Comparison of ENCODE assay signal across 8 cellular contexts in the genomic region with DNA sequence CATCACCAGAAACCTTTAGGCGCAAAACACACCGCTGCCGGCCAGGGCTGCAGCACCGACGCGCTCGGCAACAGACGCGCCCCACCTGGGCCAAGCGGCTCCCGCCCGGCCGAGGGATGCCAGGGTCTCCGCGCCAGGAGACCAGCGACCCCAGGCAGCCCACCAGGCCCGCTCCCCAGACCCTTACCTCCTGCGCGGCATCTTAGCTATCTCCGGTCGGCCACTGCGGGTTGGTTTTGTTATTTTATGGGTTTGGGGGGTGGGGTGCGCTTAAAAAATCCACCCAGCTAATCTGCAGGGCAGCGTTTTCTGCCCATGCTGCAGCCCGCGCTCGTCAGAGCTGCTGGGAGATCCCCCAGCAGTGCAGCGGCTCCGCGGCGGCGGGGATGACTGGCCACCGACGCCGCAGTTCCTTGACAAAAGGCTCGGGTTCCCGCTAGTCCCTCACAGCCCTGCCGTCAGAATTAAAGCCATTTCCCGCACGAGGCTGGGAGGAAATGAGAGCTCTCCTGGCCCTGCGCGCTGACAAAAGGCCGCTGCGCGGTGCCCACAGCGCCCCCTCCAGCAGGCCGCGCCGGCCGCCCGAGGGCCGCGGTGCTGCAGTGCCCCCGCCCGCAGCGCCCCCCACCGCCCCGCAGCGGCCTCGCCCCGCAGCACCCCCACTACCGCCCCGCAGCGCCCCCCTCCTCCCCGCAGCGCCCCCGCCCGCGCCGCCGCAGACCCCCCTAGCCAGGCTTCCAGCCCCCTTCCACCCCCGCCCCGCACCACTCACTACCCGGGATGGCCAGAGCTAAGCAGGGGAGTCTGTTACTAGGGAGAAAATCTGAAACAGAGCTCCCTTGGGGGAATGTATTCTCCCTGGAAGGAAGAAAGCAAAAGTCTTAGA. TPM values are rescaled to one million over a fixed set of nuclear protein-coding genes. Genes with fewer than 3 reads are reported as not detected.
A peak's percentile ranks its signal among the peaks of the same experiment; 100 is the strongest.
DNase-seq lines count a peak whose midpoint lies in the region; ATAC-seq lines count a peak whose summit lies in the region.

A gene with protein sequence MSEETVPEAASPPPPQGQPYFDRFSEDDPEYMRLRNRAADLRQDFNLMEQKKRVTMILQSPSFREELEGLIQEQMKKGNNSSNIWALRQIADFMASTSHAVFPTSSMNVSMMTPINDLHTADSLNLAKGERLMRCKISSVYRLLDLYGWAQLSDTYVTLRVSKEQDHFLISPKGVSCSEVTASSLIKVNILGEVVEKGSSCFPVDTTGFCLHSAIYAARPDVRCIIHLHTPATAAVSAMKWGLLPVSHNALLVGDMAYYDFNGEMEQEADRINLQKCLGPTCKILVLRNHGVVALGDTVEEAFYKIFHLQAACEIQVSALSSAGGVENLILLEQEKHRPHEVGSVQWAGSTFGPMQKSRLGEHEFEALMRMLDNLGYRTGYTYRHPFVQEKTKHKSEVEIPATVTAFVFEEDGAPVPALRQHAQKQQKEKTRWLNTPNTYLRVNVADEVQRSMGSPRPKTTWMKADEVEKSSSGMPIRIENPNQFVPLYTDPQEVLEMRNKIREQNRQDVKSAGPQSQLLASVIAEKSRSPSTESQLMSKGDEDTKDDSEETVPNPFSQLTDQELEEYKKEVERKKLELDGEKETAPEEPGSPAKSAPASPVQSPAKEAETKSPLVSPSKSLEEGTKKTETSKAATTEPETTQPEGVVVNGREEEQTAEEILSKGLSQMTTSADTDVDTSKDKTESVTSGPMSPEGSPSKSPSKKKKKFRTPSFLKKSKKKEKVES (minus strand): TSS at position 502 of the 886 bp plus-strand sequence. CDS start 61,792 bp downstream, outside the sequence.

- H3K27me3 Mint-ChIP-seq in stimulated activated naive B cell treated with anti-CD40 and anti-IgM and Interleukin-4, amounts not matched to agents 10 μg/mL and 1 μg/mL and 100 μg/mL, for 72 hours, result peaks cover 19 to 22% of the 10 kb centered on the region in 2 donors

- peak; percentile 78 for DNase-seq in ELF-1 (ENCODE audit: low read depth, low spot score)
- DNase-seq in NCI-H1105 treated with DMSO at 0.1 percent for 48 hours (lab: John Stamatoyannopoulos, UW), result peak; percentile 44
- DNase-seq in ecto neural progenitor cell (ENCODE audit: low spot score), result peak; percentile 87
- DNase-seq in mesendoderm, result peak; percentile 91
- peak; percentile 42 for DNase-seq in stimulated activated naive B cell treated with anti-CD40 and anti-IgM and Interleukin-4, amounts not matched to agents 10 μg/mL and 1 μg/mL and 100 μg/mL, for 72 hours

- peak; percentile 71 to 72 for ATAC-seq in activated CD4-positive, CD25-positive, alpha-beta regulatory T cell treated with anti-CD3 and anti-CD28 coated beads, Interleukin-2, amount 50 U/mL, for 24 hours
- ATAC-seq in stimulated activated naive B cell treated with anti-CD40 and anti-IgM and Interleukin-4, amounts not matched to agents 10 μg/mL and 1 μg/mL and 100 μg/mL, for 72 hours (replicated peaks), result peak; percentile 83 to 85
- ATAC-seq in HG03378 (IDR thresholded peaks at IDR 0.05; ENCODE audit: unreplicated experiment) (no peak), HG03520 (IDR thresholded peaks at IDR 0.05; ENCODE audit: unreplicated experiment) (no peak)

- H3K23ac ChIP-seq in mesendoderm (ENCODE audit: low read length), result peak within 1 kb of the TSS; percentile 26

- peak within 1 kb of the TSS; percentile 80 for H3K27ac ChIP-seq in mesendoderm (ENCODE audit: low read depth, low read length)

- H3K4me3 Mint-ChIP-seq in stimulated activated naive B cell treated with anti-CD40 and anti-IgM and Interleukin-4, amounts not matched to agents 10 μg/mL and 1 μg/mL and 100 μg/mL, for 72 hours, result peak within 1 kb of the TSS; percentile 92 to 93

- H4K8ac ChIP-seq in mesendoderm (ENCODE audit: low read depth, low read length), result peak within 1 kb of the TSS; percentile 83

- peak within 1 kb of the TSS; percentile 97 for H3K18ac ChIP-seq in mesendoderm (ENCODE audit: low read length)

- peak within 1 kb of the TSS; percentile 82 for H3K9ac ChIP-seq in mesendoderm (ENCODE audit: low read length)

- WGBS in mesendoderm (ENCODE audit: extremely low coverage, insufficient coverage, low lambda C conversion rate), result no CpG with 5 or more reads among the region's 74 CpGs

- H3K36me3 Mint-ChIP-seq in stimulated activated naive B cell treated with anti-CD40 and anti-IgM and Interleukin-4, amounts not matched to agents 10 μg/mL and 1 μg/mL and 100 μg/mL, for 72 hours, result no peaks in the 10 kb centered on the region

- H3K27ac Mint-ChIP-seq in stimulated activated naive B cell treated with anti-CD40 and anti-IgM and Interleukin-4, amounts not matched to agents 10 μg/mL and 1 μg/mL and 100 μg/mL, for 72 hours, result peak within 1 kb of the TSS; percentile 92

- no peak within 1 kb of the TSS for H2BK5ac ChIP-seq in mesendoderm (ENCODE audit: low read length)

- H3K9me3 Mint-ChIP-seq in stimulated activated naive B cell treated with anti-CD40 and anti-IgM and Interleukin-4, amounts not matched to agents 10 μg/mL and 1 μg/mL and 100 μg/mL, for 72 hours, result no peaks in the 10 kb centered on the region

- H3K4me1 Mint-ChIP-seq in stimulated activated naive B cell treated with anti-CD40 and anti-IgM and Interleukin-4, amounts not matched to agents 10 μg/mL and 1 μg/mL and 100 μg/mL, for 72 hours, result peaks cover 13 to 21% of the 10 kb centered on the region in 2 donors

- H3K79me2 ChIP-seq in mesendoderm (ENCODE audit: control insufficient read depth, insufficient read depth, low read length), result peaks cover 27% of the 10 kb centered on the region

- peaks cover 4% of the 10 kb centered on the region for H3K4me1 ChIP-seq in mesendoderm (ENCODE audit: control insufficient read depth, low read depth, low read length)

- peak within 1 kb of the TSS; percentile 75 for H3K4me2 ChIP-seq in mesendoderm (ENCODE audit: low read length)

- peaks cover 4% of the 10 kb centered on the region for H3K79me1 ChIP-seq in mesendoderm (ENCODE audit: low read length)

- peak within 1 kb of the TSS; percentile 77 for H3K4ac ChIP-seq in mesendoderm (ENCODE audit: low read depth, low read length)

- H3K4me3 ChIP-seq in mesendoderm (ENCODE audit: low read length), result peak within 1 kb of the TSS; percentile 82

- H4K5ac ChIP-seq in mesendoderm (ENCODE audit: low read length), result no peak within 1 kb of the TSS

- H2BK120ac ChIP-seq in mesendoderm (ENCODE audit: low read depth, low read length), result peak within 1 kb of the TSS; percentile 64

- H3K56ac ChIP-seq in mesendoderm (ENCODE audit: low read length), result peak within 1 kb of the TSS; percentile 93

- no peak within 1 kb of the TSS for H2AK5ac ChIP-seq in mesendoderm (ENCODE audit: low read length)

- no peaks in the 10 kb centered on the region for H3K36me3 ChIP-seq in mesendoderm (ENCODE audit: control insufficient read depth, insufficient read depth, low read length)

- H3K27me3 ChIP-seq in mesendoderm (ENCODE audit: insufficient read depth, low read length, poor library complexity), result no peaks in the 10 kb centered on the region

- peak within 1 kb of the TSS; percentile 28 for H2BK15ac ChIP-seq in mesendoderm (replicated peaks; ENCODE audit: low read depth)

RNA-seq across cellular contexts. Expression of the gene that starts here (rescaled TPM):
- 160 TPM for polyA plus RNA-seq in mesendoderm (2013, experiment 1 of 2)
- polyA plus RNA-seq in mesendoderm (2013, experiment 2 of 2), result 173 TPM

Comparison
In these comparisons a context has a peak if more than half of its experiments do, and no peak if none do; other contexts are left out.
1. ATAC-seq: peak in activated CD4-positive, CD25-positive, alpha-beta regulatory T cell treated with anti-CD3 and anti-CD28 coated beads, Interleukin-2, amount 50 U/mL, for 24 hours (2 of 2) and stimulated activated naive B cell treated with anti-CD40 and anti-IgM and Interleukin-4, amounts not matched to agents 10 μg/mL and 1 μg/mL and 100 μg/mL, for 72 hours (2 of 2); none in HG03378 (single experiment) and HG03520 (single experiment).
2. Peak in every context shown above with its lines, with median percentiles within 50 percentile points of each other: DNase-seq.